Comparison of ENCODE assay signal across 7 cellular contexts in genomic region chr1:220527279-220528048, GRCh38. TPM values are rescaled to one million over a fixed set of nuclear protein-coding genes. Genes with fewer than 3 reads are reported as not detected.
DNase-seq lines count a peak whose midpoint lies in the region; ATAC-seq and TF ChIP-seq lines count a peak whose summit lies in the region.

No MANE protein-coding gene starts in this region.

- no peaks in the 10 kb centered on the region for H3K9me3 ChIP-seq in neuron (ENCODE audit: low read length)

- H3K36me3 Mint-ChIP-seq in activated CD8-positive, alpha-beta T cell treated with anti-CD3 and anti-CD28 coated beads, Interleukin-2, amount 10 ng/mL, durations not matched to agents 7 days and 5 days (ENCODE audit: low read depth): peaks cover 6% of the 10 kb centered on the region

- TF ChIP-seq CTCF in GM13976 (IDR thresholded peaks at IDR 0.05; ENCODE audit: borderline replicate concordance, control extremely low read depth, extremely low read depth, insufficient read depth, missing control alignments): no peak

- CTCF ChIA-PET in activated CD8-positive, alpha-beta T cell treated with anti-CD3 and anti-CD28 coated beads, Interleukin-2, amount 10 ng/mL, durations not matched to agents 7 days and 5 days (lab: Charles Lee): no interaction called here

- peak overlapping the region; percentile 64 for H3K4me3 ChIP-seq in neuron (ENCODE audit: low read length)

- H3K27me3 ChIP-seq in neuron (ENCODE audit: insufficient read depth, low read length): peaks cover 10% of the 10 kb centered on the region

- peaks cover 47% of the 10 kb centered on the region for H3K27me3 Mint-ChIP-seq in activated CD8-positive, alpha-beta T cell treated with anti-CD3 and anti-CD28 coated beads, Interleukin-2, amount 10 ng/mL, durations not matched to agents 7 days and 5 days (ENCODE audit: low read depth)

- peak overlapping the region; percentile 73 for H3K4me3 Mint-ChIP-seq in activated CD8-positive, alpha-beta T cell treated with anti-CD3 and anti-CD28 coated beads, Interleukin-2, amount 10 ng/mL, durations not matched to agents 7 days and 5 days

- H3K9me3 Mint-ChIP-seq in activated CD8-positive, alpha-beta T cell treated with anti-CD3 and anti-CD28 coated beads, Interleukin-2, amount 10 ng/mL, durations not matched to agents 7 days and 5 days (ENCODE audit: insufficient read depth): no peaks in the 10 kb centered on the region

- peak; percentile 35 for ATAC-seq in HG03439 (IDR thresholded peaks at IDR 0.05; ENCODE audit: unreplicated experiment)
- ATAC-seq in activated CD8-positive, alpha-beta T cell treated with anti-CD3 and anti-CD28 coated beads, Interleukin-2, amount 10 ng/mL, durations not matched to agents 7 days and 5 days: no peak
- no peak for ATAC-seq in HG02970 (IDR thresholded peaks at IDR 0.05; ENCODE audit: low FRiP score, unreplicated experiment)

- peaks cover 13% of the 10 kb centered on the region for H3K4me1 Mint-ChIP-seq in activated CD8-positive, alpha-beta T cell treated with anti-CD3 and anti-CD28 coated beads, Interleukin-2, amount 10 ng/mL, durations not matched to agents 7 days and 5 days (ENCODE audit: low read depth)

- peak overlapping the region; percentile 24 for H3K27ac Mint-ChIP-seq in activated CD8-positive, alpha-beta T cell treated with anti-CD3 and anti-CD28 coated beads, Interleukin-2, amount 10 ng/mL, durations not matched to agents 7 days and 5 days

- H2AFZ ChIP-seq in neuron (ENCODE audit: low read depth, low read length): peak overlapping the region; percentile 99

- H3K4me1 ChIP-seq in neuron (ENCODE audit: insufficient read depth, low read length): peaks cover 14% of the 10 kb centered on the region

- in situ Hi-C loops in GM13976 (cut with MboI; ENCODE audit: low sequenced_read_pairs, unreplicated experiment): no loop called here

- DNase-seq in GM13976 (ENCODE audit: low spot score) (peak; percentile 43), germinal center (ENCODE audit: low spot score) (peak; percentile 37), activated gamma-delta T cell (lab: John Stamatoyannopoulos, UW) (no peak)
- DNase-seq in activated CD8-positive, alpha-beta T cell treated with anti-CD3 and anti-CD28 coated beads, Interleukin-2, amount 10 ng/mL, durations not matched to agents 7 days and 5 days: no peak

- POLR2A ChIA-PET in activated CD8-positive, alpha-beta T cell treated with anti-CD3 and anti-CD28 coated beads, Interleukin-2, amount 10 ng/mL, durations not matched to agents 7 days and 5 days (lab: Charles Lee): no interaction called here

- H3K36me3 ChIP-seq in neuron (ENCODE audit: insufficient read depth, low read length): no peaks in the 10 kb centered on the region

RNA-seq across cellular contexts. Expression of gene MARK1, which starts 0.5 kb away (rescaled TPM):
- total RNA-seq in activated CD8-positive, alpha-beta T cell treated with anti-CD3 and anti-CD28 coated beads, Interleukin-2, amount 10 ng/mL, durations not matched to agents 7 days and 5 days: not detected

Comparison
In these comparisons a context has a peak if more than half of its experiments do, and no peak if none do; other contexts are left out.
1. DNase-seq: peak in GM13976 (single experiment) and germinal center (single experiment); none in activated CD8-positive, alpha-beta T cell treated with anti-CD3 and anti-CD28 coated beads, Interleukin-2, amount 10 ng/mL, durations not matched to agents 7 days and 5 days (single experiment) and activated gamma-delta T cell (single experiment).